ENCODE assay signal across 11 cellular contexts in genomic region chr17:3887394-3887793, GRCh38. TPM values are rescaled to one million over a fixed set of nuclear protein-coding genes. Genes with fewer than 3 reads are reported as not detected.
DNase-seq lines count a peak whose midpoint lies in the region; ATAC-seq and TF ChIP-seq lines count a peak whose summit lies in the region.
"Had no signal": no experiment of that assay in that cellular context is flagged by ENCODE, and none has a peak within 500 bp of the region (broad histone marks: within the 10 kb centered on the region; RNA-seq: fewer than 3 reads in every experiment).

No MANE protein-coding gene starts in this region.

- H3K4me1 ChIP-seq in thyroid gland: peaks cover 27 to 63% of the 10 kb centered on the region in 2 donors

- CTCF ChIA-PET in activated naive CD4-positive, alpha-beta T cell treated with anti-CD3 and anti-CD28 coated beads for 36 hours (lab: Charles Lee): interaction anchor here (1.2 kb wide), 1 partner anchor 60 kb away, joined by 3 read pairs; no protein-coding TSS in a partner anchor

- H3K27ac ChIP-seq in thyroid gland: peak overlapping the region; percentile 47 to 79 (median 78)

- H3K9me3 Mint-ChIP-seq in activated naive CD4-positive, alpha-beta T cell treated with anti-CD3 and anti-CD28 coated beads for 36 hours: no peaks in the 10 kb centered on the region
- no peaks in the 10 kb centered on the region for H3K9me3 Mint-ChIP-seq in activated naive CD8-positive, alpha-beta T cell treated with anti-CD3 and anti-CD28 coated beads, Interleukin-2, amount 10 ng/mL, durations not matched to agents 7 days and 5 days
- H3K9me3 Mint-ChIP-seq in memory B cell: no peaks in the 10 kb centered on the region

- H3K9me3 ChIP-seq in thyroid gland: no peaks in the 10 kb centered on the region
- H3K9me3 ChIP-seq: mucosa of descending colon had no signal

- H3K4me3 ChIP-seq in thyroid gland (replicated peaks in 1 of 3): no peak overlapping the region
- H3K4me3 ChIP-seq: mucosa of descending colon had no signal

- no peak for TF ChIP-seq POLR2A in thyroid gland (IDR thresholded peaks at IDR 0.05)

- no peak for DNase-seq in activated naive CD4-positive, alpha-beta T cell treated with anti-CD3 and anti-CD28 coated beads for 36 hours
- no peak for DNase-seq in activated naive CD4-positive, alpha-beta T cell (lab: John Stamatoyannopoulos, UW)
- DNase-seq in activated naive CD8-positive, alpha-beta T cell treated with anti-CD3 and anti-CD28 coated beads, Interleukin-2, amount 10 ng/mL, durations not matched to agents 7 days and 5 days: no peak
- no peak for DNase-seq in memory B cell (ENCODE audit: low spot score in 2 of 2)
- DNase-seq in thyroid gland: no peak
- DNase-seq in NCI-H82 treated with DMSO at 0.1 percent for 48 hours (lab: John Stamatoyannopoulos, UW; ENCODE audit: unreplicated experiment): no peak
- no peak for DNase-seq in G401 (ENCODE audit: low spot score)
- no peak for DNase-seq in CD1c-positive myeloid dendritic cell (ENCODE audit: extremely low spot score)
- DNase-seq: NCI-H774 had no signal

- in situ Hi-C loops in G401 (cut with HindIII; ENCODE audit: low sequenced_read_pairs): no loop called here

- POLR2A ChIA-PET in activated naive CD8-positive, alpha-beta T cell treated with anti-CD3 and anti-CD28 coated beads, Interleukin-2, amount 10 ng/mL, durations not matched to agents 7 days and 5 days (lab: Charles Lee): no interaction called here

- H3K27me3 ChIP-seq in thyroid gland: no peaks in the 10 kb centered on the region

- intact Hi-C loops in activated naive CD4-positive, alpha-beta T cell treated with anti-CD3 and anti-CD28 coated beads for 36 hours (cut with micrococcal nuclease): no loop called here
- intact Hi-C loops in thyroid gland (cut with DNase I): no loop called here

- H3K27me3 Mint-ChIP-seq in activated naive CD4-positive, alpha-beta T cell treated with anti-CD3 and anti-CD28 coated beads for 36 hours (ENCODE audit: low read depth): no peaks in the 10 kb centered on the region
- peaks cover 2% of the 10 kb centered on the region for H3K27me3 Mint-ChIP-seq in activated naive CD8-positive, alpha-beta T cell treated with anti-CD3 and anti-CD28 coated beads, Interleukin-2, amount 10 ng/mL, durations not matched to agents 7 days and 5 days
- no peaks in the 10 kb centered on the region for H3K27me3 Mint-ChIP-seq in memory B cell

- 75 to 83% methylated on average over 2 of the region's 2 CpGs for WGBS in thyroid gland, 2 donors

- H3K4me3 Mint-ChIP-seq in activated naive CD4-positive, alpha-beta T cell treated with anti-CD3 and anti-CD28 coated beads for 36 hours: no peak overlapping the region
- H3K4me3 Mint-ChIP-seq in activated naive CD8-positive, alpha-beta T cell treated with anti-CD3 and anti-CD28 coated beads, Interleukin-2, amount 10 ng/mL, durations not matched to agents 7 days and 5 days: peak overlapping the region; percentile 67
- peak overlapping the region; percentile 69 for H3K4me3 Mint-ChIP-seq in memory B cell

- peak overlapping the region; percentile 32 for H3K27ac Mint-ChIP-seq in activated naive CD4-positive, alpha-beta T cell treated with anti-CD3 and anti-CD28 coated beads for 36 hours
- H3K27ac Mint-ChIP-seq in activated naive CD8-positive, alpha-beta T cell treated with anti-CD3 and anti-CD28 coated beads, Interleukin-2, amount 10 ng/mL, durations not matched to agents 7 days and 5 days: peak overlapping the region; percentile 75
- peak overlapping the region; percentile 90 for H3K27ac Mint-ChIP-seq in memory B cell

- TF ChIP-seq CTCF in thyroid gland (IDR thresholded peaks at IDR 0.05): no peak

- no peak for ATAC-seq in activated naive CD8-positive, alpha-beta T cell treated with anti-CD3 and anti-CD28 coated beads, Interleukin-2, amount 10 ng/mL, durations not matched to agents 7 days and 5 days (ENCODE audit: low read depth)
- ATAC-seq in memory B cell (ENCODE audit: low read depth): no peak

- H3K4me1 Mint-ChIP-seq in activated naive CD4-positive, alpha-beta T cell treated with anti-CD3 and anti-CD28 coated beads for 36 hours (ENCODE audit: low read depth): peaks cover 43% of the 10 kb centered on the region
- H3K4me1 Mint-ChIP-seq in activated naive CD8-positive, alpha-beta T cell treated with anti-CD3 and anti-CD28 coated beads, Interleukin-2, amount 10 ng/mL, durations not matched to agents 7 days and 5 days: peaks cover 31% of the 10 kb centered on the region
- H3K4me1 Mint-ChIP-seq in memory B cell: peaks cover 32% of the 10 kb centered on the region

- H3K36me3 ChIP-seq in thyroid gland: peaks cover 0 to 7% of the 10 kb centered on the region in 2 donors

- H3K36me3 Mint-ChIP-seq in activated naive CD4-positive, alpha-beta T cell treated with anti-CD3 and anti-CD28 coated beads for 36 hours (ENCODE audit: low read depth): no peaks in the 10 kb centered on the region
- H3K36me3 Mint-ChIP-seq in activated naive CD8-positive, alpha-beta T cell treated with anti-CD3 and anti-CD28 coated beads, Interleukin-2, amount 10 ng/mL, durations not matched to agents 7 days and 5 days: no peaks in the 10 kb centered on the region
- H3K36me3 Mint-ChIP-seq in memory B cell: no peaks in the 10 kb centered on the region

RNA-seq across cellular contexts. Expression of gene CAMKK1, which starts 5.5 kb away (rescaled TPM):
- total RNA-seq in activated naive CD4-positive, alpha-beta T cell treated with anti-CD3 and anti-CD28 coated beads for 36 hours: 1 to 10 TPM; 2.4 to 2.7 TPM
- 1 to 10 TPM; 4.5 to 4.7 TPM for total RNA-seq in activated naive CD8-positive, alpha-beta T cell treated with anti-CD3 and anti-CD28 coated beads, Interleukin-2, amount 10 ng/mL, durations not matched to agents 7 days and 5 days
- 10 to 100 TPM in 1 of 4 donors, 1 to 10 TPM in 3; 5.9 to 10.1 (median 7.9) TPM for total RNA-seq in thyroid gland
- total RNA-seq in G401 (2014; rRNA removed; shearing (Covaris generic)): 2.3 and 3.4 TPM in 2 replicates

RNA-seq across cellular contexts. Expression of gene P2RX1, which starts 28.9 kb away (rescaled TPM):
- under 1 TPM; 0.10 to 0.17 TPM for total RNA-seq in activated naive CD4-positive, alpha-beta T cell treated with anti-CD3 and anti-CD28 coated beads for 36 hours
- under 1 TPM; 0.82 to 1.00 TPM for total RNA-seq in activated naive CD8-positive, alpha-beta T cell treated with anti-CD3 and anti-CD28 coated beads, Interleukin-2, amount 10 ng/mL, durations not matched to agents 7 days and 5 days
- total RNA-seq in thyroid gland: under 1 TPM in 3 of 4 donors, not detected in 1; 0.11 to 0.54 (median 0.21) TPM
- not detected in 2 replicates for total RNA-seq in G401 (2014; rRNA removed; shearing (Covaris generic))
- total RNA-seq: M059J had no signal

RNA-seq across cellular contexts. Expression of gene NCBP3, which starts 41.3 kb away (rescaled TPM):
- total RNA-seq in activated naive CD4-positive, alpha-beta T cell treated with anti-CD3 and anti-CD28 coated beads for 36 hours: 10 to 100 TPM; 33.9 to 40.4 TPM
- total RNA-seq in activated naive CD8-positive, alpha-beta T cell treated with anti-CD3 and anti-CD28 coated beads, Interleukin-2, amount 10 ng/mL, durations not matched to agents 7 days and 5 days: 10 to 100 TPM; 48.3 to 53.1 TPM
- 100 to 1,000 TPM in 1 of 4 donors, 10 to 100 TPM in 3; 28.4 to 265 (median 36.1) TPM for total RNA-seq in thyroid gland
- 12.9 and 39.6 TPM in 2 replicates for total RNA-seq in G401 (2014; rRNA removed; shearing (Covaris generic))

Comparison
In these comparisons a context has a peak if more than half of its experiments do, and no peak if none do; other contexts are left out.
1. H3K27ac Mint-ChIP-seq: peak in every context shown above with its lines; median percentile 90 in memory B cell; 75 in activated naive CD8-positive, alpha-beta T cell treated with anti-CD3 and anti-CD28 coated beads, Interleukin-2, amount 10 ng/mL, durations not matched to agents 7 days and 5 days; 32 in activated naive CD4-positive, alpha-beta T cell treated with anti-CD3 and anti-CD28 coated beads for 36 hours.